ENCODE assay signal across 8 cellular contexts in the genomic region with DNA sequence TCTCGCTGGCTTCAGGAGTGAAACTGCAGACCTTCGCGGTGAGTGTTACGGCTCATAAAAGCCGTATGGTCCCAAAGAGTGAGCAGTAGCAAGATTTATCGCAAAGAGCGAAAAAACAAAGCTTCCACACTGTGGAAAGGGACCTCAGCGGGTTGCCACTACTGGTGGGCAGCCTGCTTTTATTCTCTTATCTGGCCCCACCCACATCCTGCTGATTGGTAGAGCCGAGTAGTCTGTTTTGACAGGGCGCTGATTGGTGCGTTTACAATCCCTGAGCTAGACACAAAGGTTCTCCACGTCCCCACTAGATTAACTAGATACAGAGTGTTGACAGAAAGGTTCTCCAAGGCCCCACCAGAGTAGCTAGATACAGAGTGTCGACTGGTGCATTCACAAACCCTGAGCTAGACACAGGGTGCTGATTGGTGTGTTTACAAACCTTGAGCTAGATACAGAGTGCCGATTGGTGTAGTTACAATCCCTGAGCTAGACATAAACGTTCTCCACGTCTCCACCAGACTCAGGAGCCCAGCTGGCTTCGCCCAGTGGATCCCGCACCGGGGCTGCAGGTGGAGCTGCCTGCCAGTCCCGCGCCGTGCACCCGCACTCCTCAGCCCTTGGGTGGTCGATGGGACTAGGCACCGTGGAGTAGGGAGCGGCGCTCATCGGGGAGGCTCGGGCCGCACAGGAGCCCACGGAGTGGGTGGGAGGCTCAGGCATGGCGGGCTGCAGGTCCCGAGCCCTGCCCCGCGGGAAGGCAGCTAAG. TPM values are rescaled to one million over a fixed set of nuclear protein-coding genes. Genes with fewer than 3 reads are reported as not detected.
A peak's percentile ranks its signal among the peaks of the same experiment; 100 is the strongest.
DNase-seq lines count a peak whose midpoint lies in the region; ATAC-seq, FAIRE-seq and TF ChIP-seq lines count a peak whose summit lies in the region.
"Not testable (repeated sequence)": the region's sequence is repeated elsewhere in the genome, so short reads cannot be mapped to it uniquely, and the experiment has no call there.

No MANE protein-coding gene starts in this region.

- in situ Hi-C loops in gastrocnemius medialis (cut with MboI; ENCODE audit: low sequenced_read_pairs in 4 of 4): loop anchor here in 3 of 4 donors (10.0 to 25.0 kb wide), 3 partner anchors 101 to 327 kb away; a partner anchor contains a TSS

- H3K4me1 ChIP-seq in ACC112 (ENCODE audit: control insufficient read depth, insufficient read depth, low read length, unreplicated experiment); PC-3 (ENCODE audit: insufficient read depth, low read length): not testable (repeated sequence)
- H3K4me1 ChIP-seq in mononuclear cell (ENCODE audit: insufficient read depth, low read length): peaks cover 18% of the 10 kb centered on the region
- peaks cover 8 to 13% of the 10 kb centered on the region in 2 donors for H3K4me1 ChIP-seq in gastrocnemius medialis

- not testable (repeated sequence) for H3K9me3 Mint-ChIP-seq in MCF 10A (ENCODE audit: unreplicated experiment)

- CTCF ChIA-PET in PC-3 (lab: Charles Lee): interaction anchor here (0.6 kb wide), 1 partner anchor 34 kb away, joined by 3 read pairs; no protein-coding TSS in a partner anchor
- CTCF ChIA-PET in MCF 10A (lab: Yijun Ruan, JAX): interaction anchor here (0.6 to 1.1 kb wide), 5 partner anchors 20 to 138 kb away, joined by 3 to 5 read pairs (median 3); a partner anchor contains a TSS

- H3K27me3 ChIP-seq in ACC112 (ENCODE audit: insufficient read depth, low read length); PC-3 (ENCODE audit: low read length); mononuclear cell (ENCODE audit: insufficient read depth, low read length); gastrocnemius medialis: not testable (repeated sequence)

- H3K79me2 ChIP-seq in ACC112 (ENCODE audit: control insufficient read depth, insufficient read depth, low read length, unreplicated experiment): peaks cover 40% of the 10 kb centered on the region
- peaks cover 63% of the 10 kb centered on the region for H3K79me2 ChIP-seq in PC-3 (ENCODE audit: low read length)

- H3K4me2 ChIP-seq in PC-3 (ENCODE audit: low read length): peak overlapping the region; percentile 59

- not testable (repeated sequence) for H3K36me3 ChIP-seq in ACC112 (ENCODE audit: insufficient read depth, low read length); PC-3 (ENCODE audit: low read depth, low read length); gastrocnemius medialis

- H3K4me1 Mint-ChIP-seq in MCF 10A (ENCODE audit: insufficient read depth, unreplicated experiment): peaks cover 11% of the 10 kb centered on the region

- intact Hi-C loops in PC-3 (cut with micrococcal nuclease): not testable (repeated sequence)
- intact Hi-C loops in MCF 10A (cut with micrococcal nuclease): loop anchor here (2.0 kb wide), 2 partner anchors 33 to 179 kb away; no protein-coding TSS in a partner anchor
- intact Hi-C loops in gastrocnemius medialis (cut with DNase I; ENCODE audit: low total_unique reads): loop anchor here (2.0 to 10.0 kb wide), 2 partner anchors 97 to 329 kb away; a partner anchor contains a TSS

- not testable (repeated sequence) for H3K27me3 Mint-ChIP-seq in MCF 10A (ENCODE audit: insufficient read depth, unreplicated experiment)

- BruUV-seq in PC-3 (replicated peaks; lab: Mats Ljungman, UMichigan); MCF 10A (replicated peaks; lab: Mats Ljungman, UMichigan): not testable (repeated sequence)

- H3K4me3 Mint-ChIP-seq in MCF 10A (ENCODE audit: unreplicated experiment): peak overlapping the region; percentile 97

- H3K9me3 ChIP-seq in PC-3 (ENCODE audit: low read length); mononuclear cell (ENCODE audit: low read depth, low read length); gastrocnemius medialis: not testable (repeated sequence)

- peak overlapping the region; percentile 94 for H3K27ac Mint-ChIP-seq in MCF 10A (ENCODE audit: low read depth, unreplicated experiment)

- not testable (repeated sequence) for ATAC-seq in PC-3, gastrocnemius medialis

- peak overlapping the region; percentile 89 for H3K4me3 ChIP-seq in ACC112 (ENCODE audit: low read depth, low read length)
- peak overlapping the region; percentile 95 for H3K4me3 ChIP-seq in PC-3 (ENCODE audit: low read length)
- peak overlapping the region; percentile 22 to 92 for H3K4me3 ChIP-seq in foreskin fibroblast (ENCODE audit: low read depth in 1 of 2, low read length in 2 of 2)
- H3K4me3 ChIP-seq in mononuclear cell (ENCODE audit: low read length): peak overlapping the region; percentile 83
- H3K4me3 ChIP-seq in gastrocnemius medialis: peak overlapping the region; percentile 78 to 93 (median 86)

- H3K27ac ChIP-seq in ACC112 (ENCODE audit: low read depth, low read length); PC-3 (ENCODE audit: low read length): not testable (repeated sequence)
- H3K27ac ChIP-seq in gastrocnemius medialis: peak overlapping the region; percentile 95 to 99 (median 97)

- not testable (repeated sequence) for H3K9me2 ChIP-seq in PC-3 (replicated peaks; ENCODE audit: low read length)

- TF ChIP-seq POLR2A in GM12892 (IDR thresholded peaks at IDR 0.05; ENCODE audit: low read depth, low read length): peak; percentile 63
- not testable (repeated sequence) for TF ChIP-seq POLR2A in gastrocnemius medialis (IDR thresholded peaks at IDR 0.05)

- not testable (repeated sequence) for H4K20me1 ChIP-seq in PC-3 (ENCODE audit: low read length)

- H3F3A ChIP-seq in PC-3 (ENCODE audit: low read length, unreplicated experiment): not testable (repeated sequence)

- not testable (repeated sequence) for H3K36me3 Mint-ChIP-seq in MCF 10A (ENCODE audit: insufficient read depth, unreplicated experiment)

- peak overlapping the region; percentile 95; the same call in 1 of the 2 replicates for H3K9ac ChIP-seq in PC-3 (ENCODE audit: low read length)

- not testable (repeated sequence) for DNase-seq in GM12892 (ENCODE audit: insufficient read length); PC-3; MCF 10A (ENCODE audit: unreplicated experiment); foreskin fibroblast; gastrocnemius medialis
- DNase-seq in activated CD8-positive, alpha-beta memory T cell treated with anti-CD3 and anti-CD28 coated beads for 24 hours: peak; percentile 58

- POLR2A ChIA-PET in PC-3 (lab: Charles Lee; ENCODE audit: unreplicated experiment): not testable (repeated sequence)
- POLR2A ChIA-PET in MCF 10A (lab: Yijun Ruan, JAX): interaction anchor here (0.6 to 4.2 kb wide), 6 partner anchors 15 to 329 kb away, joined by 3 to 89 read pairs (median 8); a partner anchor contains a TSS

- FAIRE-seq in GM12892 (lab: Jason Lieb, UNC): not testable (repeated sequence)

- not testable (repeated sequence) for TF ChIP-seq CTCF in PC-3 (conservative IDR thresholded peaks at IDR 0.05; ENCODE audit: low read depth, low read length); MCF 10A (IDR thresholded peaks at IDR 0.05; ENCODE audit: unreplicated experiment); foreskin fibroblast (IDR thresholded peaks at IDR 0.05; ENCODE audit: low read depth, low read length); gastrocnemius medialis (IDR thresholded peaks at IDR 0.05 in 4 of 5, conservative IDR thresholded peaks at IDR 0.05 in 1 of 5)

- not testable (repeated sequence) for H2AFZ ChIP-seq in ACC112 (ENCODE audit: low read length, unreplicated experiment); PC-3 (ENCODE audit: low read length)

RNA-seq across cellular contexts. Expression of a gene that starts 1.2 kb away (rescaled TPM):
- polyA plus RNA-seq in GM12892 (2012; ENCODE audit: missing spikeins): 11.4 TPM
- total RNA-seq in PC-3 (2014; rRNA removed): 12.3 and 12.8 TPM in 2 replicates
- total RNA-seq in MCF 10A (2022): 17.7 and 24.1 TPM in 2 replicates
- 47.6 TPM for total RNA-seq in mononuclear cell
- total RNA-seq in gastrocnemius medialis: 10 to 100 TPM in 1 of 4 donors, 1 to 10 TPM in 3; 5.6 to 13.2 (median 7.5) TPM

RNA-seq across cellular contexts. Expression of a gene that starts 1.4 kb away (rescaled TPM):
- 9.9 TPM for polyA plus RNA-seq in GM12892 (2012; ENCODE audit: missing spikeins)
- total RNA-seq in PC-3 (2014; rRNA removed) (3.3 and 6.2 TPM in 2 replicates), MCF 10A (2022) (10.7 and 12.1 TPM in 2 replicates), mononuclear cell (15.8 TPM), gastrocnemius medialis (1 to 10 TPM; 3.9 to 7.8 (median 5.8) TPM)
